ENCODE assay signal across 8 cellular contexts in genomic region chr10:62735464-62736188, GRCh38.
DNase-seq lines count a peak whose midpoint lies in the region; ATAC-seq, FAIRE-seq and TF ChIP-seq lines count a peak whose summit lies in the region.

No MANE protein-coding gene starts in this region.

- no peaks in the 10 kb centered on the region for H3K4me1 ChIP-seq in mesendoderm (ENCODE audit: control insufficient read depth, low read depth, low read length)

- no peak overlapping the region for H3K56ac ChIP-seq in mesendoderm (ENCODE audit: low read length)

- TF ChIP-seq CTCF in bronchial epithelial cell (IDR thresholded peaks at IDR 0.05; ENCODE audit: insufficient read depth, low read length, severe bottlenecking): no peak
- TF ChIP-seq CTCF in WTC11 (IDR thresholded peaks at IDR 0.05): no peak

- no peak overlapping the region for H2BK120ac ChIP-seq in mesendoderm (ENCODE audit: low read depth, low read length)

- no peak overlapping the region for H4K5ac ChIP-seq in mesendoderm (ENCODE audit: low read length)

- H3K4me2 ChIP-seq in mesendoderm (ENCODE audit: low read length): no peak overlapping the region

- H2BK5ac ChIP-seq in mesendoderm (ENCODE audit: low read length): no peak overlapping the region

- CTCF ChIA-PET in WTC11 (lab: Charles Lee): no interaction called here

- no peak overlapping the region for H2BK15ac ChIP-seq in mesendoderm (replicated peaks; ENCODE audit: low read depth)

- H3K27ac ChIP-seq in substantia nigra (ENCODE audit: low read depth, low read length, poor library complexity, severe bottlenecking): no peak overlapping the region
- H3K27ac ChIP-seq in mesendoderm (ENCODE audit: low read depth, low read length): no peak overlapping the region

- no peak overlapping the region for H3K4me3 Mint-ChIP-seq in WTC11

- H3K79me1 ChIP-seq in mesendoderm (ENCODE audit: low read length): no peaks in the 10 kb centered on the region

- H3K23ac ChIP-seq in mesendoderm (ENCODE audit: low read length): no peak overlapping the region

- no peaks in the 10 kb centered on the region for H3K36me3 Mint-ChIP-seq in WTC11

- no peaks in the 10 kb centered on the region for H3K27me3 ChIP-seq in bronchial epithelial cell (ENCODE audit: control insufficient read depth, insufficient read depth, low read length)
- H3K27me3 ChIP-seq in mesendoderm (ENCODE audit: insufficient read depth, low read length, poor library complexity): no peaks in the 10 kb centered on the region

- no peak overlapping the region for H3K4ac ChIP-seq in mesendoderm (ENCODE audit: low read depth, low read length)

- peak; percentile 41 for DNase-seq in GM03348 (ENCODE audit: low spot score)
- peak; percentile 69 for DNase-seq in bronchial epithelial cell (ENCODE audit: low read depth)
- DNase-seq in AG20443 (ENCODE audit: low spot score): no peak
- no peak for DNase-seq in WTC11 (ENCODE audit: low spot score)
- no peak for DNase-seq in substantia nigra (lab: John Stamatoyannopoulos, UW)
- no peak for DNase-seq in mesendoderm

- no peak for FAIRE-seq in bronchial epithelial cell (lab: Jason Lieb, UNC)

- no peak overlapping the region for H3K9ac ChIP-seq in mesendoderm (ENCODE audit: low read length)

- no peaks in the 10 kb centered on the region for H3K9me3 Mint-ChIP-seq in WTC11

- H4K8ac ChIP-seq in mesendoderm (ENCODE audit: low read depth, low read length): no peak overlapping the region

- POLR2A ChIA-PET in WTC11 (lab: Charles Lee): no interaction called here

- H3K4me3 ChIP-seq in bronchial epithelial cell (ENCODE audit: low read depth, low read length) (no peak overlapping the region), mesendoderm (ENCODE audit: low read length) (no peak overlapping the region)

- no peaks in the 10 kb centered on the region for H3K79me2 ChIP-seq in mesendoderm (ENCODE audit: control insufficient read depth, insufficient read depth, low read length)

- no peak overlapping the region for H2AK5ac ChIP-seq in mesendoderm (ENCODE audit: low read length)

- ATAC-seq in GM19468 (IDR thresholded peaks at IDR 0.05; ENCODE audit: extremely low read depth, unreplicated experiment): peak; percentile 60
- peak; percentile 59 for ATAC-seq in HG03378 (IDR thresholded peaks at IDR 0.05; ENCODE audit: unreplicated experiment)
- no peak for ATAC-seq in WTC11

- no peaks in the 10 kb centered on the region for H3K4me1 Mint-ChIP-seq in WTC11

- WGBS in mesendoderm (ENCODE audit: extremely low coverage, insufficient coverage, low lambda C conversion rate): no CpG with 5 or more reads among the region's 3 CpGs

- no peaks in the 10 kb centered on the region; the same call in 1 of the 2 replicates for H3K27me3 Mint-ChIP-seq in WTC11 (ENCODE audit: low read depth)

- H3K36me3 ChIP-seq in bronchial epithelial cell (ENCODE audit: control insufficient read depth, insufficient read depth, low read length) (no peaks in the 10 kb centered on the region), mesendoderm (ENCODE audit: control insufficient read depth, insufficient read depth, low read length) (no peaks in the 10 kb centered on the region)

- no peak overlapping the region for H3K27ac Mint-ChIP-seq in WTC11

- H3K18ac ChIP-seq in mesendoderm (ENCODE audit: low read length): no peak overlapping the region

TF ChIP-seq in WTC11, 78 proteins besides CTCF, POLR2A, EP300 and RAD21:
- TF ChIP-seq, protein P1, sequence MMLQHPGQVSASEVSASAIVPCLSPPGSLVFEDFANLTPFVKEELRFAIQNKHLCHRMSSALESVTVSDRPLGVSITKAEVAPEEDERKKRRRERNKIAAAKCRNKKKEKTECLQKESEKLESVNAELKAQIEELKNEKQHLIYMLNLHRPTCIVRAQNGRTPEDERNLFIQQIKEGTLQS (CRISPR knock-in tag; conservative IDR thresholded peaks at IDR 0.05): no peak
- TF ChIP-seq NR1H2 (CRISPR knock-in tag; IDR thresholded peaks at IDR 0.05): no peak
- TF ChIP-seq ZNF232 (CRISPR knock-in tag; IDR thresholded peaks at IDR 0.05): no peak
- TF ChIP-seq NFYB (CRISPR knock-in tag; conservative IDR thresholded peaks at IDR 0.05; ENCODE audit: low read depth): no peak
- TF ChIP-seq JUN (CRISPR knock-in tag; IDR thresholded peaks at IDR 0.05): no peak
- no peak for TF ChIP-seq ZNF512 (CRISPR knock-in tag; IDR thresholded peaks at IDR 0.05; ENCODE audit: borderline replicate concordance)
- no peak for TF ChIP-seq MXD4 (CRISPR knock-in tag; IDR thresholded peaks at IDR 0.05; ENCODE audit: borderline replicate concordance)
- TF ChIP-seq ELF4 (CRISPR knock-in tag; IDR thresholded peaks at IDR 0.05; ENCODE audit: low read depth): no peak
- no peak for TF ChIP-seq ZSCAN18 (CRISPR knock-in tag; IDR thresholded peaks at IDR 0.05)
- TF ChIP-seq OVOL2 (CRISPR knock-in tag; IDR thresholded peaks at IDR 0.05; ENCODE audit: borderline replicate concordance): no peak
- TF ChIP-seq, protein P2, sequence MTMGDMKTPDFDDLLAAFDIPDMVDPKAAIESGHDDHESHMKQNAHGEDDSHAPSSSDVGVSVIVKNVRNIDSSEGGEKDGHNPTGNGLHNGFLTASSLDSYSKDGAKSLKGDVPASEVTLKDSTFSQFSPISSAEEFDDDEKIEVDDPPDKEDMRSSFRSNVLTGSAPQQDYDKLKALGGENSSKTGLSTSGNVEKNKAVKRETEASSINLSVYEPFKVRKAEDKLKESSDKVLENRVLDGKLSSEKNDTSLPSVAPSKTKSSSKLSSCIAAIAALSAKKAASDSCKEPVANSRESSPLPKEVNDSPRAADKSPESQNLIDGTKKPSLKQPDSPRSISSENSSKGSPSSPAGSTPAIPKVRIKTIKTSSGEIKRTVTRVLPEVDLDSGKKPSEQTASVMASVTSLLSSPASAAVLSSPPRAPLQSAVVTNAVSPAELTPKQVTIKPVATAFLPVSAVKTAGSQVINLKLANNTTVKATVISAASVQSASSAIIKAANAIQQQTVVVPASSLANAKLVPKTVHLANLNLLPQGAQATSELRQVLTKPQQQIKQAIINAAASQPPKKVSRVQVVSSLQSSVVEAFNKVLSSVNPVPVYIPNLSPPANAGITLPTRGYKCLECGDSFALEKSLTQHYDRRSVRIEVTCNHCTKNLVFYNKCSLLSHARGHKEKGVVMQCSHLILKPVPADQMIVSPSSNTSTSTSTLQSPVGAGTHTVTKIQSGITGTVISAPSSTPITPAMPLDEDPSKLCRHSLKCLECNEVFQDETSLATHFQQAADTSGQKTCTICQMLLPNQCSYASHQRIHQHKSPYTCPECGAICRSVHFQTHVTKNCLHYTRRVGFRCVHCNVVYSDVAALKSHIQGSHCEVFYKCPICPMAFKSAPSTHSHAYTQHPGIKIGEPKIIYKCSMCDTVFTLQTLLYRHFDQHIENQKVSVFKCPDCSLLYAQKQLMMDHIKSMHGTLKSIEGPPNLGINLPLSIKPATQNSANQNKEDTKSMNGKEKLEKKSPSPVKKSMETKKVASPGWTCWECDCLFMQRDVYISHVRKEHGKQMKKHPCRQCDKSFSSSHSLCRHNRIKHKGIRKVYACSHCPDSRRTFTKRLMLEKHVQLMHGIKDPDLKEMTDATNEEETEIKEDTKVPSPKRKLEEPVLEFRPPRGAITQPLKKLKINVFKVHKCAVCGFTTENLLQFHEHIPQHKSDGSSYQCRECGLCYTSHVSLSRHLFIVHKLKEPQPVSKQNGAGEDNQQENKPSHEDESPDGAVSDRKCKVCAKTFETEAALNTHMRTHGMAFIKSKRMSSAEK (CRISPR knock-in tag; IDR thresholded peaks at IDR 0.05; ENCODE audit: borderline replicate concordance): no peak
- TF ChIP-seq SMAD3 (CRISPR knock-in tag; IDR thresholded peaks at IDR 0.05; ENCODE audit: borderline replicate concordance): no peak
- TF ChIP-seq USF1 (CRISPR knock-in tag; IDR thresholded peaks at IDR 0.05): no peak
- TF ChIP-seq, protein P3, sequence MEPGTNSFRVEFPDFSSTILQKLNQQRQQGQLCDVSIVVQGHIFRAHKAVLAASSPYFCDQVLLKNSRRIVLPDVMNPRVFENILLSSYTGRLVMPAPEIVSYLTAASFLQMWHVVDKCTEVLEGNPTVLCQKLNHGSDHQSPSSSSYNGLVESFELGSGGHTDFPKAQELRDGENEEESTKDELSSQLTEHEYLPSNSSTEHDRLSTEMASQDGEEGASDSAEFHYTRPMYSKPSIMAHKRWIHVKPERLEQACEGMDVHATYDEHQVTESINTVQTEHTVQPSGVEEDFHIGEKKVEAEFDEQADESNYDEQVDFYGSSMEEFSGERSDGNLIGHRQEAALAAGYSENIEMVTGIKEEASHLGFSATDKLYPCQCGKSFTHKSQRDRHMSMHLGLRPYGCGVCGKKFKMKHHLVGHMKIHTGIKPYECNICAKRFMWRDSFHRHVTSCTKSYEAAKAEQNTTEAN (CRISPR knock-in tag; IDR thresholded peaks at IDR 0.05): no peak
TF ChIP-seq in WTC11: peak in this region for 0.

Comparison
In these comparisons a context has a peak if more than half of its experiments do, and no peak if none do; other contexts are left out.
1. DNase-seq: peak in GM03348 (single experiment) and bronchial epithelial cell (single experiment); none in AG20443 (single experiment), WTC11 (single experiment), substantia nigra (0 of 49) and mesendoderm (single experiment).